ENCODE assay signal across 11 cellular contexts in the genomic region with DNA sequence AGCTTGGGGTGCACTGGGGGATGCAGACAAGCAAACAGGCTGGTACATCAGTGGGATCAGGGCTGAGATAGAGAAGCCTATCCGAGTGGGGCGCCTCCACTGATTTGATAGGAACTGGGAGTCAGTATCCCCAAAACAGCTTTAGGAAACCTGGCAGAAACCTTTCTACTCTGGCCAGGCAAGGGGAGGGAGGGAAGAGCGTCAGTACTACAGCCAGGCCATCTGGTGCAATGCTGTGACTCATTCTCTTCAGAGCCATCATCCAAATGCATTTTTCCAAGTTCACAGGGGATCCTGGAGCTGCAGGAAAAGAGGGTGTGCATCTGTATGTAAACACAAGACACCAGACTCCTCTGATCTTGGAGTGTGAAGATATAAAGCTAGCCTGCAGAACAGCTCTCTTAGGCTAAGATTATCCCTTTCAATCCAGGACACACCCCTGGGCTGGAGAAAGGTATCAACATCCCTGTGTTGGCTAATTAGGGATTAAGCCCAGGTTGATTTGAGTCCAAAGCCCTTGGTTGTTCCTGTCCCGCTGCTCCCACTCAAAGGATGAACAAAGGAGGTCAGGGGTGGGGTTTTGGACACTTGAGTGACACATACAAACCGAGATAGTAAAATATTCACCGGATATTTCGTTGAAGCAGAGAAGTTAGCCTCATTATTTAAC. TPM values are rescaled to one million over a fixed set of nuclear protein-coding genes. Genes with fewer than 3 reads are reported as not detected.
A peak's percentile ranks its signal among the peaks of the same experiment; 100 is the strongest.
DNase-seq lines count a peak whose midpoint lies in the region; ATAC-seq and TF ChIP-seq lines count a peak whose summit lies in the region.
"Had no signal": no experiment of that assay in that cellular context is flagged by ENCODE, and none has a peak within 500 bp of the region (broad histone marks: within the 10 kb centered on the region; RNA-seq: fewer than 3 reads in every experiment).

No MANE protein-coding gene starts in this region.

- H3K4me3 ChIP-seq in fibroblast of the aortic adventitia (ENCODE audit: low read depth, low read length), result no peak overlapping the region
- H3K4me3 ChIP-seq in gastrocnemius medialis, result no peak overlapping the region
- H3K4me3 ChIP-seq in naive thymus-derived CD4-positive, alpha-beta T cell (ENCODE audit: low read length), result no peak overlapping the region

- POLR2A ChIA-PET in naive thymus-derived CD4-positive, alpha-beta T cell (lab: Charles Lee), result no interaction called here

- intact Hi-C loops in gastrocnemius medialis (cut with DNase I; ENCODE audit: low total_unique reads), result no loop called here
- intact Hi-C loops in naive thymus-derived CD4-positive, alpha-beta T cell (cut with micrococcal nuclease), result no loop called here

- H3K9me3 ChIP-seq in gastrocnemius medialis, result no peaks in the 10 kb centered on the region
- H3K9me3 ChIP-seq in naive thymus-derived CD4-positive, alpha-beta T cell (ENCODE audit: control insufficient read depth in 2 of 3, low read length in 3 of 3), result no peaks in the 10 kb centered on the region

- H3K4me1 Mint-ChIP-seq in activated T-cell treated with anti-CD3 and anti-CD28 coated beads, Interleukin-2, amount 50 U/mL, for 72 hours (ENCODE audit: low read depth), result peaks cover 9% of the 10 kb centered on the region
- peaks cover 0 to 3% (median under 1%) of the 10 kb centered on the region in 7 donors for H3K4me1 Mint-ChIP-seq in naive thymus-derived CD4-positive, alpha-beta T cell

- peak; percentile 90 for ATAC-seq in SK-N-SH treated with all-trans-retinoic acid at 6 μM for 48 hours
- peak; percentile 29 to 47 for ATAC-seq in gastrocnemius medialis
- ATAC-seq in HG03025 (IDR thresholded peaks at IDR 0.05; ENCODE audit: low FRiP score, unreplicated experiment), result no peak
- ATAC-seq in activated T-cell treated with anti-CD3 and anti-CD28 coated beads, Interleukin-2, amount 50 U/mL, for 72 hours (replicated peaks in 1 of 2), result no peak
- ATAC-seq in naive thymus-derived CD4-positive, alpha-beta T cell, result no peak
- ATAC-seq: stimulated activated effector memory CD8-positive, alpha-beta T cell treated with anti-CD3 and anti-CD28 coated beads, Interleukin-12 subunit alpha, Interleukin-12 subunit beta, amount 100 ng/mL, for 72 hours had no signal

- peaks cover 0 to 9% of the 10 kb centered on the region in 2 donors for H3K36me3 ChIP-seq in gastrocnemius medialis
- H3K36me3 ChIP-seq in naive thymus-derived CD4-positive, alpha-beta T cell (ENCODE audit: control insufficient read depth in 2 of 3, insufficient read depth in 3 of 3, low read length in 3 of 3), result no peaks in the 10 kb centered on the region

- no peak for TF ChIP-seq CTCF in fibroblast of the aortic adventitia (IDR thresholded peaks at IDR 0.05; ENCODE audit: insufficient read depth, low read length)
- TF ChIP-seq CTCF in gastrocnemius medialis (IDR thresholded peaks at IDR 0.05 in 4 of 5, conservative IDR thresholded peaks at IDR 0.05 in 1 of 5), result no peak

- H3K27ac ChIP-seq in gastrocnemius medialis, result peak overlapping the region; percentile 34 to 56 (median 43)
- no peak overlapping the region for H3K27ac ChIP-seq in naive thymus-derived CD4-positive, alpha-beta T cell (ENCODE audit: low read depth, low read length)

- in situ Hi-C loops in gastrocnemius medialis (cut with MboI; ENCODE audit: low sequenced_read_pairs in 4 of 4), result loop anchor here in 1 of 4 donors (25.0 kb wide), 1 partner anchor 371 kb away; no protein-coding TSS in a partner anchor

- H3K4me1 ChIP-seq in gastrocnemius medialis, result peaks cover 0 to 18% of the 10 kb centered on the region in 2 donors
- no peaks in the 10 kb centered on the region for H3K4me1 ChIP-seq in naive thymus-derived CD4-positive, alpha-beta T cell (ENCODE audit: control insufficient read depth in 2 of 2, insufficient read depth in 2 of 2, low read length in 2 of 2)

- peaks cover 0 to 4% (median 0%) of the 10 kb centered on the region in 3 donors for H3K27me3 ChIP-seq in gastrocnemius medialis
- no peaks in the 10 kb centered on the region for H3K27me3 ChIP-seq in naive thymus-derived CD4-positive, alpha-beta T cell (ENCODE audit: control insufficient read depth in 2 of 2, insufficient read depth in 2 of 2, low read length in 2 of 2)

- TF ChIP-seq POLR2A in gastrocnemius medialis (IDR thresholded peaks at IDR 0.05), result no peak

- no peaks in the 10 kb centered on the region for H3K36me3 Mint-ChIP-seq in activated T-cell treated with anti-CD3 and anti-CD28 coated beads, Interleukin-2, amount 50 U/mL, for 72 hours (ENCODE audit: insufficient read depth in 2 of 2)
- H3K36me3 Mint-ChIP-seq in naive thymus-derived CD4-positive, alpha-beta T cell, result no peaks in the 10 kb centered on the region
- H3K36me3 Mint-ChIP-seq: stimulated activated effector memory CD8-positive, alpha-beta T cell treated with anti-CD3 and anti-CD28 coated beads, Interleukin-12 subunit alpha, Interleukin-12 subunit beta, amount 100 ng/mL, for 72 hours had no signal

- H3K27me3 Mint-ChIP-seq in activated T-cell treated with anti-CD3 and anti-CD28 coated beads, Interleukin-2, amount 50 U/mL, for 72 hours (ENCODE audit: low read depth), result no peaks in the 10 kb centered on the region
- H3K27me3 Mint-ChIP-seq in naive thymus-derived CD4-positive, alpha-beta T cell, result peaks cover 0 to 8% (median 2%) of the 10 kb centered on the region in 5 donors

- H3K9me3 Mint-ChIP-seq in activated T-cell treated with anti-CD3 and anti-CD28 coated beads, Interleukin-2, amount 50 U/mL, for 72 hours, result no peaks in the 10 kb centered on the region
- H3K9me3 Mint-ChIP-seq in naive thymus-derived CD4-positive, alpha-beta T cell, result peaks cover 0 to 2% (median 0%) of the 10 kb centered on the region in 11 donors
- H3K9me3 Mint-ChIP-seq: stimulated activated effector memory CD8-positive, alpha-beta T cell treated with anti-CD3 and anti-CD28 coated beads, Interleukin-12 subunit alpha, Interleukin-12 subunit beta, amount 100 ng/mL, for 72 hours; T-helper 1 cell treated with Interleukin-12 subunit alpha and Interleukin-12 subunit beta and Interleukin-4 antibody, amounts not matched to agents 30 μg/mL and 1 μg/mL, for 36 hours had no signal

- no peak overlapping the region for H3K4me3 Mint-ChIP-seq in activated T-cell treated with anti-CD3 and anti-CD28 coated beads, Interleukin-2, amount 50 U/mL, for 72 hours
- H3K4me3 Mint-ChIP-seq in naive thymus-derived CD4-positive, alpha-beta T cell, result no peak overlapping the region
- H3K4me3 Mint-ChIP-seq: stimulated activated effector memory CD8-positive, alpha-beta T cell treated with anti-CD3 and anti-CD28 coated beads, Interleukin-12 subunit alpha, Interleukin-12 subunit beta, amount 100 ng/mL, for 72 hours; T-helper 1 cell treated with Interleukin-12 subunit alpha and Interleukin-12 subunit beta and Interleukin-4 antibody, amounts not matched to agents 30 μg/mL and 1 μg/mL, for 36 hours had no signal

- no peak overlapping the region for H3K27ac Mint-ChIP-seq in activated T-cell treated with anti-CD3 and anti-CD28 coated beads, Interleukin-2, amount 50 U/mL, for 72 hours
- H3K27ac Mint-ChIP-seq in naive thymus-derived CD4-positive, alpha-beta T cell, result no peak overlapping the region
- H3K27ac Mint-ChIP-seq: stimulated activated effector memory CD8-positive, alpha-beta T cell treated with anti-CD3 and anti-CD28 coated beads, Interleukin-12 subunit alpha, Interleukin-12 subunit beta, amount 100 ng/mL, for 72 hours; T-helper 1 cell treated with Interleukin-12 subunit alpha and Interleukin-12 subunit beta and Interleukin-4 antibody, amounts not matched to agents 30 μg/mL and 1 μg/mL, for 36 hours had no signal

- CTCF ChIA-PET in naive thymus-derived CD4-positive, alpha-beta T cell (lab: Charles Lee), result no interaction called here

- DNase-seq in ELR (ENCODE audit: low read depth), result peak; percentile 82
- DNase-seq in fibroblast of the aortic adventitia (ENCODE audit: low read depth), result peak; percentile 95
- no peak for DNase-seq in gastrocnemius medialis
- DNase-seq in HT-29 (ENCODE audit: low spot score), result no peak
- DNase-seq in activated T-cell treated with anti-CD3 and anti-CD28 coated beads, Interleukin-2, amount 50 U/mL, for 72 hours, result no peak
- no peak for DNase-seq in naive thymus-derived CD4-positive, alpha-beta T cell
- DNase-seq: activated T-cell treated with anti-CD3 and anti-CD28 coated beads for 4 hours had no signal

TF ChIP-seq in SK-N-SH treated with all-trans-retinoic acid at 6 μM for 48 hours, 23 proteins besides CTCF, POLR2A, EP300 and RAD21 (continues in another document):
- TF ChIP-seq CSDC2 (CRISPR knock-in tag; IDR thresholded peaks at IDR 0.05), result no peak
- no peak for TF ChIP-seq SNAI2 (CRISPR knock-in tag; IDR thresholded peaks at IDR 0.05)
- no peak for TF ChIP-seq BACH2 (CRISPR knock-in tag; IDR thresholded peaks at IDR 0.05; ENCODE audit: borderline replicate concordance)
- TF ChIP-seq, protein P1, sequence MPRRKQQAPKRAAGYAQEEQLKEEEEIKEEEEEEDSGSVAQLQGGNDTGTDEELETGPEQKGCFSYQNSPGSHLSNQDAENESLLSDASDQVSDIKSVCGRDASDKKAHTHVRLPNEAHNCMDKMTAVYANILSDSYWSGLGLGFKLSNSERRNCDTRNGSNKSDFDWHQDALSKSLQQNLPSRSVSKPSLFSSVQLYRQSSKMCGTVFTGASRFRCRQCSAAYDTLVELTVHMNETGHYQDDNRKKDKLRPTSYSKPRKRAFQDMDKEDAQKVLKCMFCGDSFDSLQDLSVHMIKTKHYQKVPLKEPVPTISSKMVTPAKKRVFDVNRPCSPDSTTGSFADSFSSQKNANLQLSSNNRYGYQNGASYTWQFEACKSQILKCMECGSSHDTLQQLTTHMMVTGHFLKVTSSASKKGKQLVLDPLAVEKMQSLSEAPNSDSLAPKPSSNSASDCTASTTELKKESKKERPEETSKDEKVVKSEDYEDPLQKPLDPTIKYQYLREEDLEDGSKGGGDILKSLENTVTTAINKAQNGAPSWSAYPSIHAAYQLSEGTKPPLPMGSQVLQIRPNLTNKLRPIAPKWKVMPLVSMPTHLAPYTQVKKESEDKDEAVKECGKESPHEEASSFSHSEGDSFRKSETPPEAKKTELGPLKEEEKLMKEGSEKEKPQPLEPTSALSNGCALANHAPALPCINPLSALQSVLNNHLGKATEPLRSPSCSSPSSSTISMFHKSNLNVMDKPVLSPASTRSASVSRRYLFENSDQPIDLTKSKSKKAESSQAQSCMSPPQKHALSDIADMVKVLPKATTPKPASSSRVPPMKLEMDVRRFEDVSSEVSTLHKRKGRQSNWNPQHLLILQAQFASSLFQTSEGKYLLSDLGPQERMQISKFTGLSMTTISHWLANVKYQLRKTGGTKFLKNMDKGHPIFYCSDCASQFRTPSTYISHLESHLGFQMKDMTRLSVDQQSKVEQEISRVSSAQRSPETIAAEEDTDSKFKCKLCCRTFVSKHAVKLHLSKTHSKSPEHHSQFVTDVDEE (CRISPR knock-in tag; IDR thresholded peaks at IDR 0.05), result no peak
- no peak for TF ChIP-seq ZNF70 (CRISPR knock-in tag; IDR thresholded peaks at IDR 0.05)
- TF ChIP-seq TCF4 (CRISPR knock-in tag; IDR thresholded peaks at IDR 0.05; ENCODE audit: borderline replicate concordance), result no peak

RNA-seq across cellular contexts. Expression of a gene that starts 9.3 kb away (rescaled TPM):
- total RNA-seq in fibroblast of the aortic adventitia (ENCODE audit: low replicate concordance), result 10.9 and 22.0 TPM in 2 replicates
- total RNA-seq in gastrocnemius medialis, result 10 to 100 TPM; 57.6 to 94.0 (median 79.6) TPM
- not detected in 2 replicates for total RNA-seq in HT-29 (2014; rRNA removed; shearing (Covaris generic))
- under 1 TPM in 1 of 2 donors, not detected in 1; 0.30 TPM for total RNA-seq in activated T-cell treated with anti-CD3 and anti-CD28 coated beads, Interleukin-2, amount 50 U/mL, for 72 hours
- under 1 TPM in 1 of 5 experiments, not detected in 4; 0.46 TPM for total RNA-seq in naive thymus-derived CD4-positive, alpha-beta T cell
- not detected for polyA plus RNA-seq in naive thymus-derived CD4-positive, alpha-beta T cell

Comparison
In these comparisons a context has a peak if more than half of its experiments do, and no peak if none do; other contexts are left out.
1. DNase-seq: peak in ELR (single experiment) and fibroblast of the aortic adventitia (single experiment); none in gastrocnemius medialis (0 of 2), HT-29 (single experiment), activated T-cell treated with anti-CD3 and anti-CD28 coated beads, Interleukin-2, amount 50 U/mL, for 72 hours (0 of 2) and naive thymus-derived CD4-positive, alpha-beta T cell (0 of 9).
2. ATAC-seq: peak in SK-N-SH treated with all-trans-retinoic acid at 6 μM for 48 hours (single experiment) and gastrocnemius medialis (2 of 2); none in HG03025 (single experiment), activated T-cell treated with anti-CD3 and anti-CD28 coated beads, Interleukin-2, amount 50 U/mL, for 72 hours (0 of 2) and naive thymus-derived CD4-positive, alpha-beta T cell (single experiment).